33 cellular contexts compared by ENCODE assay signal in genomic region chr20:34115232-34115631, GRCh38.
"Had no signal": no experiment of that assay in that cellular context is flagged by ENCODE, and none has a peak within 500 bp of the region (broad histone marks: within the 10 kb centered on the region; RNA-seq: fewer than 3 reads in every experiment).

No MANE protein-coding gene starts in this region.

- H3K27me3 Mint-ChIP-seq: activated B cell treated with CpG ODN at 0.5 μM for 24 hours; activated CD4-positive, alpha-beta memory T cell treated with anti-CD3 and anti-CD28 coated beads for 36 hours; activated CD8-positive, alpha-beta T cell treated with anti-CD3 and anti-CD28 coated beads for 36 hours; activated naive CD8-positive, alpha-beta T cell treated with anti-CD3 and anti-CD28 coated beads for 36 hours; activated T-helper 17 cell treated with anti-CD3 and anti-CD28 coated beads, Interleukin-2, amount 50 U/mL, for 72 hours had no signal

- H3K9me3 ChIP-seq: adrenal gland, breast epithelium had no signal

- ATAC-seq: activated CD8-positive, alpha-beta T cell treated with anti-CD3 and anti-CD28 coated beads for 36 hours; activated naive CD4-positive, alpha-beta T cell treated with anti-CD3 and anti-CD28 coated beads, Interleukin-2, amount 50 U/mL, for 72 hours; activated T-cell treated with anti-CD3 and anti-CD28 coated beads, Interleukin-2, amount 50 U/mL, for 4 hours; activated T-helper 17 cell treated with anti-CD3 and anti-CD28 coated beads, Interleukin-2, amount 50 U/mL, for 72 hours; body of pancreas; T-helper 17 cell had no signal

- H3K9me3 Mint-ChIP-seq: activated B cell treated with CpG ODN at 0.5 μM for 24 hours; activated CD4-positive, alpha-beta memory T cell treated with anti-CD3 and anti-CD28 coated beads for 36 hours; activated CD4-positive, alpha-beta T cell treated with anti-CD3 and anti-CD28 coated beads, Interleukin-2, amount 10 ng/mL, durations not matched to agents 24 days and 14 days; activated CD8-positive, alpha-beta T cell treated with anti-CD3 and anti-CD28 coated beads for 36 hours; activated naive CD4-positive, alpha-beta T cell treated with anti-CD3 and anti-CD28 coated beads for 36 hours; activated naive CD4-positive, alpha-beta T cell treated with anti-CD3 and anti-CD28 coated beads, Interleukin-2, amount 50 U/mL, for 72 hours; activated naive CD8-positive, alpha-beta T cell treated with anti-CD3 and anti-CD28 coated beads for 36 hours; activated T-cell treated with anti-CD3 and anti-CD28 coated beads, Interleukin-2, amount 50 U/mL, for 4 hours; activated T-helper 1 cell treated with anti-CD3 and anti-CD28 coated beads, Interleukin-12 subunit alpha, Interleukin-12 subunit beta, Interleukin-2, Interleukin-4 antibody, amounts not matched to agents 30 ng/mL and 10 ng/mL and 1 ng/mL, durations not matched to agents 14 hours and 24 hours and 36 hours had no signal

- H3K27me3 ChIP-seq: adrenal gland, body of pancreas, brain microvascular endothelial cell, breast epithelium had no signal

- H3K4me3 Mint-ChIP-seq: activated B cell treated with CpG ODN at 0.5 μM for 24 hours; activated CD4-positive, alpha-beta memory T cell treated with anti-CD3 and anti-CD28 coated beads for 36 hours; activated CD4-positive, alpha-beta T cell treated with anti-CD3 and anti-CD28 coated beads, Interleukin-2, amount 10 ng/mL, durations not matched to agents 24 days and 14 days; activated CD8-positive, alpha-beta T cell treated with anti-CD3 and anti-CD28 coated beads for 36 hours; activated naive CD4-positive, alpha-beta T cell treated with anti-CD3 and anti-CD28 coated beads for 36 hours; activated naive CD8-positive, alpha-beta T cell treated with anti-CD3 and anti-CD28 coated beads for 36 hours; activated T-cell treated with anti-CD3 and anti-CD28 coated beads, Interleukin-2, amount 50 U/mL, for 4 hours; activated T-helper 17 cell treated with anti-CD3 and anti-CD28 coated beads, Interleukin-2, amount 50 U/mL, for 72 hours had no signal

- FAIRE-seq: astrocyte, colon, TTC549 had no signal

- H3K4me3 ChIP-seq: adrenal gland, body of pancreas, breast epithelium had no signal

- H3K27ac Mint-ChIP-seq: activated B cell treated with CpG ODN at 0.5 μM for 24 hours; activated CD4-positive, alpha-beta memory T cell treated with anti-CD3 and anti-CD28 coated beads for 36 hours; activated CD4-positive, alpha-beta T cell treated with anti-CD3 and anti-CD28 coated beads, Interleukin-2, amount 10 ng/mL, durations not matched to agents 24 days and 14 days; activated CD8-positive, alpha-beta T cell treated with anti-CD3 and anti-CD28 coated beads for 36 hours; activated naive CD4-positive, alpha-beta T cell treated with anti-CD3 and anti-CD28 coated beads for 36 hours; activated naive CD8-positive, alpha-beta T cell treated with anti-CD3 and anti-CD28 coated beads for 36 hours; activated T-helper 1 cell treated with anti-CD3 and anti-CD28 coated beads, Interleukin-12 subunit alpha, Interleukin-12 subunit beta, Interleukin-2, Interleukin-4 antibody, amounts not matched to agents 30 ng/mL and 10 ng/mL and 1 ng/mL, durations not matched to agents 14 hours and 24 hours and 36 hours; activated T-helper 17 cell treated with anti-CD3 and anti-CD28 coated beads, Interleukin-2, amount 50 U/mL, for 72 hours; T-helper 17 cell had no signal

- DNase-seq: activated B cell treated with CpG ODN at 0.5 μM for 24 hours; activated CD4-positive, alpha-beta memory T cell treated with anti-CD3 and anti-CD28 coated beads for 36 hours; activated CD4-positive, alpha-beta T cell treated with anti-CD3 and anti-CD28 coated beads for 4 hours; activated CD4-positive, alpha-beta T cell treated with anti-CD3 and anti-CD28 coated beads, Interleukin-2, amount 10 ng/mL, durations not matched to agents 24 days and 14 days; activated CD4-positive, alpha-beta T cell treated with anti-CD3 and anti-CD28 coated beads, Interleukin-2, amount 50 U/mL, for 1 hour; activated CD4-positive, alpha-beta T cell treated with anti-CD3 and anti-CD28 coated beads, Interleukin-2, amount 50 U/mL, for 4 hours; activated CD4-positive, CD25-positive, alpha-beta regulatory T cell treated with anti-CD3 and anti-CD28 coated beads, Interleukin-2, amount 50 U/mL, for 72 hours; activated CD8-positive, alpha-beta memory T cell treated with anti-CD3 and anti-CD28 coated beads, Interleukin-2, amount 50 U/mL, for 4 hours; activated CD8-positive, alpha-beta T cell treated with anti-CD3 and anti-CD28 coated beads for 36 hours; activated effector memory CD4-positive, alpha-beta T cell treated with anti-CD3 and anti-CD28 coated beads, Interleukin-2, amount 50 U/mL, for 16 hours; activated gamma-delta T cell treated with Interleukin-2 at 50 U/mL for 16 hours; activated naive CD4-positive, alpha-beta T cell; activated naive CD4-positive, alpha-beta T cell treated with anti-CD3 and anti-CD28 coated beads for 36 hours; activated naive CD4-positive, alpha-beta T cell treated with anti-CD3 and anti-CD28 coated beads, Interleukin-2, amount 50 U/mL, for 16 hours; activated naive CD8-positive, alpha-beta T cell treated with anti-CD3 and anti-CD28 coated beads for 36 hours; activated T-cell treated with anti-CD3 and anti-CD28 coated beads for 4 hours; activated T-cell treated with anti-CD3 and anti-CD28 coated beads, Interleukin-2, amount 50 U/mL, for 1 hour; activated T-cell treated with anti-CD3 and anti-CD28 coated beads, Interleukin-2, amount 50 U/mL, for 4 hours; adrenal gland; amniotic stem cell; aorta; body of pancreas; brain microvascular endothelial cell; central memory CD4-positive, alpha-beta T cell; T-helper 17 cell had no signal

- H3K36me3 ChIP-seq: adrenal gland, brain microvascular endothelial cell, breast epithelium had no signal

- H3K27ac ChIP-seq: adrenal gland, body of pancreas, brain microvascular endothelial cell, breast epithelium, VCaP had no signal

- H3K4me1 ChIP-seq: breast epithelium had no signal
